Comparison of ENCODE assay signal across 15 cellular contexts in the genomic region with DNA sequence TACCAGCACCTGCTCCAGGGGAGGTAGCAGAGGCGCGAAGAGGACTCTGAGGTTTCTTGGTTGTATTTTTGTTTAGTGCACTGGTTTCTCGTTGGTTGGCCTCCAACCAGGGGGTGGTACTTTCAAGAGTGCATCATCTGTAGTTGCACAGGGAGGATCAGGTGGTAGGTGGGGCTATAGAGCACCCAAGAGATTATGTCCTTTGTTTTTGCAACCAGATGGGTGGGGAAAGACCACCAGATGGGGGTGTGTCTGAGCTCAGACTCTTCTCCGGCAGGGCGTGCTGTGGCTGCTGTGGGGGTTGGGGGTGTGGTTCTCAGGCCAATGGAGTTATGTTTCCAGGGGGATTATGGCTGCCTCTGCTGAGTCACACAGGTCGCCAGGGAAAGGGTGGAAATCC.
DNase-seq lines count a peak whose midpoint lies in the region; ATAC-seq and TF ChIP-seq lines count a peak whose summit lies in the region.
"Had no signal": no experiment of that assay in that cellular context is flagged by ENCODE, and none has a peak within 500 bp of the region (broad histone marks: within the 10 kb centered on the region; RNA-seq: fewer than 3 reads in every experiment).

No MANE protein-coding gene starts in this region.

- H3K27me3 ChIP-seq in SJCRH30 (no peaks in the 10 kb centered on the region), endodermal cell (ENCODE audit: control insufficient read depth, insufficient read depth, low read length, poor library complexity, severe bottlenecking) (no peaks in the 10 kb centered on the region)
- no peaks in the 10 kb centered on the region for H3K27me3 ChIP-seq in CD4-positive, alpha-beta T cell (ENCODE audit: control insufficient read depth, insufficient read depth, low read length)
- H3K27me3 ChIP-seq: BLaER1 had no signal

- peak overlapping the region; percentile 48 for H3K27ac Mint-ChIP-seq in endodermal cell
- no peak overlapping the region for H3K27ac Mint-ChIP-seq in CD4-positive, alpha-beta T cell

- H3K9me3 Mint-ChIP-seq in endodermal cell = peaks cover 21% of the 10 kb centered on the region
- H3K9me3 Mint-ChIP-seq in CD4-positive, alpha-beta T cell = peaks cover 19% of the 10 kb centered on the region

- no peaks in the 10 kb centered on the region for H3K36me3 Mint-ChIP-seq in endodermal cell (ENCODE audit: low read depth)
- H3K36me3 Mint-ChIP-seq in CD4-positive, alpha-beta T cell (ENCODE audit: low read depth) = peaks cover 50% of the 10 kb centered on the region

- H3K9me3 ChIP-seq in SJCRH30 (replicated peaks) (no peaks in the 10 kb centered on the region), endodermal cell (ENCODE audit: control insufficient read depth, low read length) (no peaks in the 10 kb centered on the region)
- no peaks in the 10 kb centered on the region for H3K9me3 ChIP-seq in CD4-positive, alpha-beta T cell (ENCODE audit: control insufficient read depth, low read length)

- intact Hi-C loops in CD4-positive, alpha-beta T cell (cut with DNase I, micrococcal nuclease) = no loop called here

- peak; percentile 62 for DNase-seq in NCI-H82 (lab: John Stamatoyannopoulos, UW)
- DNase-seq in NCI-H82 treated with DMSO at 0.1 percent for 48 hours (lab: John Stamatoyannopoulos, UW; ENCODE audit: unreplicated experiment) = no peak
- peak; percentile 51 to 52 for DNase-seq in SJCRH30
- DNase-seq in endodermal cell = peak; percentile 59
- DNase-seq in CD4-positive, alpha-beta T cell = no peak
- no peak for DNase-seq in NCI-H187 treated with DMSO at 0.1 percent for 48 hours (lab: John Stamatoyannopoulos, UW)
- DNase-seq: 8988T, AML-193, DMS53, GOT3, H9, IMR-90 had no signal

- no peak for ATAC-seq in CD4-positive, alpha-beta T cell (ENCODE audit: poor library complexity)
- ATAC-seq in GM18511 (IDR thresholded peaks at IDR 0.05; ENCODE audit: unreplicated experiment) = no peak
- ATAC-seq: GM12878 had no signal

- CTCF ChIA-PET in CD4-positive, alpha-beta T cell (lab: Charles Lee) = no interaction called here

- no peak overlapping the region for H3K27ac ChIP-seq in SJCRH30
- H3K27ac ChIP-seq in endodermal cell (ENCODE audit: low read depth, low read length) = no peak overlapping the region
- H3K27ac ChIP-seq in CD4-positive, alpha-beta T cell (ENCODE audit: low read depth, low read length) = no peak overlapping the region
- H3K27ac ChIP-seq: BLaER1 had no signal

- H3K9ac ChIP-seq in endodermal cell (ENCODE audit: extremely low read depth, low read length, poor library complexity, severe bottlenecking) = no peak overlapping the region
- H3K9ac ChIP-seq: BLaER1 had no signal

- no peaks in the 10 kb centered on the region for H3K27me3 Mint-ChIP-seq in endodermal cell (ENCODE audit: insufficient read depth)
- H3K27me3 Mint-ChIP-seq in CD4-positive, alpha-beta T cell = no peaks in the 10 kb centered on the region

- H3K36me3 ChIP-seq in SJCRH30 = no peaks in the 10 kb centered on the region
- no peaks in the 10 kb centered on the region for H3K36me3 ChIP-seq in endodermal cell (ENCODE audit: control insufficient read depth, insufficient read depth, low read length)
- H3K36me3 ChIP-seq: BLaER1 had no signal

- no peak for TF ChIP-seq CTCF in endodermal cell (conservative IDR thresholded peaks at IDR 0.05)
- no peak for TF ChIP-seq CTCF in CD4-positive, alpha-beta T cell (IDR thresholded peaks at IDR 0.05)

- H3K4me1 ChIP-seq in SJCRH30 = no peaks in the 10 kb centered on the region
- no peaks in the 10 kb centered on the region for H3K4me1 ChIP-seq in endodermal cell (ENCODE audit: control insufficient read depth, insufficient read depth, low read length)
- H3K4me1 ChIP-seq: BLaER1 had no signal

- no peaks in the 10 kb centered on the region for H3K4me1 Mint-ChIP-seq in endodermal cell
- H3K4me1 Mint-ChIP-seq in CD4-positive, alpha-beta T cell (ENCODE audit: low read depth) = no peaks in the 10 kb centered on the region

- H3K4me3 Mint-ChIP-seq in endodermal cell = no peak overlapping the region
- H3K4me3 Mint-ChIP-seq in CD4-positive, alpha-beta T cell = no peak overlapping the region
- H3K4me3 Mint-ChIP-seq: H9 had no signal

- POLR2A ChIA-PET in CD4-positive, alpha-beta T cell (lab: Charles Lee) = no interaction called here

- 93 to 100% methylated on average over 2 to 6 of the region's 6 CpGs for WGBS in endodermal cell (ENCODE audit: insufficient coverage in 1 of 2, insufficient read length in 1 of 2), 2 experiments

- H3K4me3 ChIP-seq in SJCRH30 (peak overlapping the region; percentile 41), endodermal cell (ENCODE audit: low read length) (no peak overlapping the region)
- H3K4me3 ChIP-seq: BLaER1, GM12878 had no signal

Comparison
In these comparisons a context has a peak if more than half of its experiments do, and no peak if none do; other contexts are left out.
1. DNase-seq: peak in NCI-H82 (single experiment), SJCRH30 (2 of 2) and endodermal cell (single experiment); none in NCI-H82 treated with DMSO at 0.1 percent for 48 hours (single experiment), CD4-positive, alpha-beta T cell (0 of 10) and NCI-H187 treated with DMSO at 0.1 percent for 48 hours (single experiment).